13 cellular contexts compared by ENCODE assay signal in genomic region chr12:80810874-80811273, GRCh38.
DNase-seq lines count a peak whose midpoint lies in the region; ATAC-seq and TF ChIP-seq lines count a peak whose summit lies in the region.
"Had no signal": no experiment of that assay in that cellular context is flagged by ENCODE, and none has a peak within 500 bp of the region (broad histone marks: within the 10 kb centered on the region; RNA-seq: fewer than 3 reads in every experiment).

No MANE protein-coding gene starts in this region.

- 47 to 51% methylated on average over 1 of the region's 1 CpG for WGBS in lower leg skin, 2 donors

- peak; percentile 33 for DNase-seq in left ventricle myocardium superior
- no peak for DNase-seq in left ventricle myocardium inferior
- DNase-seq in astrocyte of the cerebellum (ENCODE audit: low read depth), result peak; percentile 4
- DNase-seq in fibroblast of peridontal ligament (ENCODE audit: extremely low read depth), result peak; percentile 18
- no peak for DNase-seq in mucosa of gallbladder (ENCODE audit: low spot score)
- no peak for DNase-seq in stimulated activated naive CD4-positive, alpha-beta T cell (lab: John Stamatoyannopoulos, UW)
- DNase-seq in lower leg skin (ENCODE audit: low spot score in 2 of 2), result no peak
- DNase-seq: ACHN; CD4-positive, CD25-positive, alpha-beta regulatory T cell; DMS53; H7 had no signal

- H3K4me3 ChIP-seq in left ventricle myocardium inferior, result no peak overlapping the region
- no peak overlapping the region for H3K4me3 ChIP-seq in astrocyte of the cerebellum (ENCODE audit: low read depth, low read length)
- H3K4me3 ChIP-seq in lower leg skin (ENCODE audit: low read depth, poor library complexity, severe bottlenecking), result no peak overlapping the region
- H3K4me3 ChIP-seq: BLaER1 treated with 17β-estradiol and CSF1 and Interleukin-3, amounts not matched to agents 10 nM and 100 nM; GM23338 had no signal

- no peaks in the 10 kb centered on the region for H3K27me3 ChIP-seq in left ventricle myocardium inferior (ENCODE audit: low read depth)
- H3K27me3 ChIP-seq: BLaER1 treated with 17β-estradiol and CSF1 and Interleukin-3, amounts not matched to agents 10 nM and 100 nM had no signal

- H3K27ac ChIP-seq in left ventricle myocardium inferior (replicated peaks), result no peak overlapping the region
- H3K27ac ChIP-seq: BLaER1 treated with 17β-estradiol and CSF1 and Interleukin-3, amounts not matched to agents 10 nM and 100 nM had no signal

- peaks cover 2% of the 10 kb centered on the region for H3K36me3 ChIP-seq in left ventricle myocardium inferior
- H3K36me3 ChIP-seq: BLaER1 treated with 17β-estradiol and CSF1 and Interleukin-3, amounts not matched to agents 10 nM and 100 nM had no signal

- intact Hi-C loops in left ventricle myocardium superior (cut with micrococcal nuclease), result no loop called here
- intact Hi-C loops in left ventricle myocardium inferior (cut with micrococcal nuclease), result no loop called here
- intact Hi-C loops in lower leg skin (cut with DNase I; ENCODE audit: low total_unique reads), result no loop called here

- peak; percentile 50 for ATAC-seq in left ventricle myocardium superior
- ATAC-seq: GM23338 had no signal

- TF ChIP-seq POLR2A in lower leg skin (IDR thresholded peaks at IDR 0.05), result no peak

- peaks cover 14% of the 10 kb centered on the region for H3K4me1 ChIP-seq in left ventricle myocardium inferior
- H3K4me1 ChIP-seq: BLaER1 treated with 17β-estradiol and CSF1 and Interleukin-3, amounts not matched to agents 10 nM and 100 nM had no signal

- no peak for TF ChIP-seq CTCF in left ventricle myocardium inferior (IDR thresholded peaks at IDR 0.05; ENCODE audit: borderline replicate concordance)
- TF ChIP-seq CTCF in astrocyte of the cerebellum (IDR thresholded peaks at IDR 0.05; ENCODE audit: low read depth, low read length, missing control alignments), result no peak
- no peak for TF ChIP-seq CTCF in lower leg skin (IDR thresholded peaks at IDR 0.05)

- no peaks in the 10 kb centered on the region for H3K9me3 ChIP-seq in left ventricle myocardium inferior (replicated peaks)
- H3K9me3 ChIP-seq: BLaER1 treated with 17β-estradiol and CSF1 and Interleukin-3, amounts not matched to agents 10 nM and 100 nM had no signal

- in situ Hi-C loops in astrocyte of the cerebellum (cut with HindIII; ENCODE audit: low sequenced_read_pairs), result no loop called here

Comparison
In these comparisons a context has a peak if more than half of its experiments do, and no peak if none do; other contexts are left out.
1. DNase-seq: peak in left ventricle myocardium superior (single experiment), astrocyte of the cerebellum (single experiment) and fibroblast of peridontal ligament (single experiment); none in left ventricle myocardium inferior (single experiment), mucosa of gallbladder (single experiment), stimulated activated naive CD4-positive, alpha-beta T cell (0 of 6) and lower leg skin (0 of 2).